In the genomic region with DNA sequence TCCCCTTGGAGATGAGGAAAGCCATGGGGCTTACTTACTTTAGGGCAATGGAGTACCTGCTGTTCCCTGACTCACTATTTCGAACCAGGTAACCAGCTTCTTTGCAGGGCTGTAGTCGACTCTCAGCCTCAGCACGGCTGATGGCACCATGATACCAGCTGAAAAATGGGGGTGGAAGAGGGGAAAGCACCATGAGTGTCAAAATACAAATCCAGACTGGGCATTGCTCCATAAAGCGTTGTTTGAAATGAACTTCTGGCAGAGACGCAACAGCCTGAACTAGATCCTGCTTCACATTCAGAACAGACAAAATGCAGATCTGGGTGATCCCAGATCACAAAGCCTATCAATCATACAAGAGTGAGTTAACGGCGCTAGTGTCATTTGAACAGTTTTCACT, we compare ENCODE assay signal across 2 cellular contexts.
A peak's percentile ranks its signal among the peaks of the same experiment; 100 is the strongest.
TF ChIP-seq lines count a peak whose summit lies in the region.

No MANE protein-coding gene starts in this region.

TF ChIP-seq in liver, 16 proteins besides CTCF, POLR2A, EP300 and RAD21:
- TF ChIP-seq HNF4G (IDR thresholded peaks at IDR 0.05): peak; percentile 18
- no peak for TF ChIP-seq FOXA2 (IDR thresholded peaks at IDR 0.05)
- TF ChIP-seq, protein P1, sequence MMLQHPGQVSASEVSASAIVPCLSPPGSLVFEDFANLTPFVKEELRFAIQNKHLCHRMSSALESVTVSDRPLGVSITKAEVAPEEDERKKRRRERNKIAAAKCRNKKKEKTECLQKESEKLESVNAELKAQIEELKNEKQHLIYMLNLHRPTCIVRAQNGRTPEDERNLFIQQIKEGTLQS (IDR thresholded peaks at IDR 0.05): no peak
- no peak for TF ChIP-seq FOXA1 (IDR thresholded peaks at IDR 0.05)
- TF ChIP-seq YY1 (IDR thresholded peaks at IDR 0.05): peak; percentile 60
- no peak for TF ChIP-seq NR2F2 (IDR thresholded peaks at IDR 0.05)
- TF ChIP-seq, protein P2, sequence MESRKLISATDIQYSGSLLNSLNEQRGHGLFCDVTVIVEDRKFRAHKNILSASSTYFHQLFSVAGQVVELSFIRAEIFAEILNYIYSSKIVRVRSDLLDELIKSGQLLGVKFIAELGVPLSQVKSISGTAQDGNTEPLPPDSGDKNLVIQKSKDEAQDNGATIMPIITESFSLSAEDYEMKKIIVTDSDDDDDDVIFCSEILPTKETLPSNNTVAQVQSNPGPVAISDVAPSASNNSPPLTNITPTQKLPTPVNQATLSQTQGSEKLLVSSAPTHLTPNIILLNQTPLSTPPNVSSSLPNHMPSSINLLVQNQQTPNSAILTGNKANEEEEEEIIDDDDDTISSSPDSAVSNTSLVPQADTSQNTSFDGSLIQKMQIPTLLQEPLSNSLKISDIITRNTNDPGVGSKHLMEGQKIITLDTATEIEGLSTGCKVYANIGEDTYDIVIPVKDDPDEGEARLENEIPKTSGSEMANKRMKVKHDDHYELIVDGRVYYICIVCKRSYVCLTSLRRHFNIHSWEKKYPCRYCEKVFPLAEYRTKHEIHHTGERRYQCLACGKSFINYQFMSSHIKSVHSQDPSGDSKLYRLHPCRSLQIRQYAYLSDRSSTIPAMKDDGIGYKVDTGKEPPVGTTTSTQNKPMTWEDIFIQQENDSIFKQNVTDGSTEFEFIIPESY (IDR thresholded peaks at IDR 0.05): no peak
- TF ChIP-seq, protein P3, sequence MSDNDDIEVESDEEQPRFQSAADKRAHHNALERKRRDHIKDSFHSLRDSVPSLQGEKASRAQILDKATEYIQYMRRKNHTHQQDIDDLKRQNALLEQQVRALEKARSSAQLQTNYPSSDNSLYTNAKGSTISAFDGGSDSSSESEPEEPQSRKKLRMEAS (IDR thresholded peaks at IDR 0.05): no peak
- TF ChIP-seq GABPA (IDR thresholded peaks at IDR 0.05 in 1 of 2, conservative IDR thresholded peaks at IDR 0.05 in 1 of 2): no peak
- no peak for TF ChIP-seq JUND (IDR thresholded peaks at IDR 0.05)
- TF ChIP-seq EGR1 (IDR thresholded peaks at IDR 0.05; ENCODE audit: low read depth in 2 of 2): no peak
- peak; percentile 24 to 34 for TF ChIP-seq HNF4A (conservative IDR thresholded peaks at IDR 0.05)
- TF ChIP-seq SP1 (IDR thresholded peaks at IDR 0.05): no peak
- peak in 1 of 2 donors; percentile 34 for TF ChIP-seq RXRA (IDR thresholded peaks at IDR 0.05)
- no peak for TF ChIP-seq TAF1 (conservative IDR thresholded peaks at IDR 0.05)
- TF ChIP-seq, protein P4, sequence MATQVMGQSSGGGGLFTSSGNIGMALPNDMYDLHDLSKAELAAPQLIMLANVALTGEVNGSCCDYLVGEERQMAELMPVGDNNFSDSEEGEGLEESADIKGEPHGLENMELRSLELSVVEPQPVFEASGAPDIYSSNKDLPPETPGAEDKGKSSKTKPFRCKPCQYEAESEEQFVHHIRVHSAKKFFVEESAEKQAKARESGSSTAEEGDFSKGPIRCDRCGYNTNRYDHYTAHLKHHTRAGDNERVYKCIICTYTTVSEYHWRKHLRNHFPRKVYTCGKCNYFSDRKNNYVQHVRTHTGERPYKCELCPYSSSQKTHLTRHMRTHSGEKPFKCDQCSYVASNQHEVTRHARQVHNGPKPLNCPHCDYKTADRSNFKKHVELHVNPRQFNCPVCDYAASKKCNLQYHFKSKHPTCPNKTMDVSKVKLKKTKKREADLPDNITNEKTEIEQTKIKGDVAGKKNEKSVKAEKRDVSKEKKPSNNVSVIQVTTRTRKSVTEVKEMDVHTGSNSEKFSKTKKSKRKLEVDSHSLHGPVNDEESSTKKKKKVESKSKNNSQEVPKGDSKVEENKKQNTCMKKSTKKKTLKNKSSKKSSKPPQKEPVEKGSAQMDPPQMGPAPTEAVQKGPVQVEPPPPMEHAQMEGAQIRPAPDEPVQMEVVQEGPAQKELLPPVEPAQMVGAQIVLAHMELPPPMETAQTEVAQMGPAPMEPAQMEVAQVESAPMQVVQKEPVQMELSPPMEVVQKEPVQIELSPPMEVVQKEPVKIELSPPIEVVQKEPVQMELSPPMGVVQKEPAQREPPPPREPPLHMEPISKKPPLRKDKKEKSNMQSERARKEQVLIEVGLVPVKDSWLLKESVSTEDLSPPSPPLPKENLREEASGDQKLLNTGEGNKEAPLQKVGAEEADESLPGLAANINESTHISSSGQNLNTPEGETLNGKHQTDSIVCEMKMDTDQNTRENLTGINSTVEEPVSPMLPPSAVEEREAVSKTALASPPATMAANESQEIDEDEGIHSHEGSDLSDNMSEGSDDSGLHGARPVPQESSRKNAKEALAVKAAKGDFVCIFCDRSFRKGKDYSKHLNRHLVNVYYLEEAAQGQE (IDR thresholded peaks at IDR 0.05): no peak

TF ChIP-seq in HepG2, 621 proteins besides CTCF, POLR2A, EP300 and RAD21:
- TF ChIP-seq SRSF9 (IDR thresholded peaks at IDR 0.05; ENCODE audit: borderline replicate concordance, insufficient read depth, low read depth, low read length, poor library complexity, severe bottlenecking): no peak
